18 cellular contexts compared by ENCODE assay signal in the genomic region with DNA sequence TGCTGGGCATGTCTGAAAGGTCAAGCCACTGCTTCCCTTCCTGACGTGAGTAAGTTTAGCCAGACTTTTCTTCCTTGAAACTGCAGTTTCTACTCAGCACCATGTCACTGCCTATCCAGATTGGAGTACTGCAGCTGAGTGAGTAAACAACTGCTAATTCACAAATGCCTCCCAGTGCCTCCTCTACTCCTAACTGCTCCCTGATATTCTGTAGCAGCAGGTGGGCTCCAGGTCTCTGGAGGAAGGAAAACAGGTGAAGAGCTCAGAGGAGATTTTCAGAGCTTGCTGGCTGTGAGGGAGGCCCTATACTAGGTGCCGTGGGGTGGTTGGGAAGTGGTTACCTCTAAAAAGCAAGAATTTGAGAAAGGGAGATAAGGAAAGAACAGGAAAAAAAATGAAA.
DNase-seq lines count a peak whose midpoint lies in the region; FAIRE-seq and TF ChIP-seq lines count a peak whose summit lies in the region.
"Had no signal": no experiment of that assay in that cellular context is flagged by ENCODE, and none has a peak within 500 bp of the region (broad histone marks: within the 10 kb centered on the region; RNA-seq: fewer than 3 reads in every experiment).

No MANE protein-coding gene starts in this region.

- peaks cover 41% of the 10 kb centered on the region for H3K4me1 Mint-ChIP-seq in nephron progenitor cell

- H3K4me3 ChIP-seq in HUES64 (ENCODE audit: low read length) (no peak overlapping the region), H1 (ENCODE audit: extremely low read depth in 1 of 4, insufficient read depth in 2 of 4, low read depth in 3 of 4, low read length in 4 of 4) (no peak overlapping the region)

- no peak overlapping the region for H3K4me2 ChIP-seq in H1 (ENCODE audit: insufficient read depth in 1 of 2, low read depth in 2 of 2, low read length in 2 of 2)
- H3K4me2 ChIP-seq: SK-N-SH had no signal

- POLR2A ChIA-PET in H1 (lab: Charles Lee; ENCODE audit: partially characterized antibody), result no interaction called here

- DNase-seq in NCI-H146 (lab: John Stamatoyannopoulos, UW) (peak; percentile 29), NCI-H146 treated with DMSO at 0.1 percent for 48 hours (lab: John Stamatoyannopoulos, UW; ENCODE audit: unreplicated experiment) (no peak), H1 (ENCODE audit: low read depth in 1 of 2, low spot score in 2 of 2) (no peak), nephron progenitor cell (no peak), A172 (ENCODE audit: low spot score) (no peak), NCI-H1436 treated with DMSO at 0.1 percent for 48 hours (lab: John Stamatoyannopoulos, UW) (no peak), NCI-H1436 (lab: John Stamatoyannopoulos, UW) (no peak)
- DNase-seq: GOT3, MV-4-11, NCI-H1694, NCI-H510A treated with DMSO at 0.1 percent for 48 hours, NCI-H774, SIG-M5, SK-N-SH had no signal

- H4K20me1 ChIP-seq in H1 (replicated peaks in 1 of 2; ENCODE audit: control insufficient read depth in 1 of 2, insufficient read depth in 2 of 2, low read length in 2 of 2), result no peaks in the 10 kb centered on the region

- H3K9me3 ChIP-seq in HUES64 (ENCODE audit: insufficient read depth, low read depth, low read length), result no peaks in the 10 kb centered on the region
- no peaks in the 10 kb centered on the region for H3K9me3 ChIP-seq in H1 (ENCODE audit: insufficient read depth in 2 of 2, low read depth in 1 of 2, low read length in 1 of 2)
- H3K9me3 ChIP-seq: SK-N-SH had no signal

- no peak overlapping the region for H4K5ac ChIP-seq in H1 (ENCODE audit: insufficient read length, low read depth, low read length)

- H3K18ac ChIP-seq in H1 (ENCODE audit: extremely low read depth, low read length), result no peak overlapping the region

- H3K23ac ChIP-seq in H1 (ENCODE audit: insufficient read length), result no peak overlapping the region

- CTCF ChIA-PET in H1 (lab: Charles Lee; ENCODE audit: partially characterized antibody), result interaction anchor here (0.5 to 1.1 kb wide), 4 partner anchors 10 to 435 kb away, joined by 3 read pairs; no protein-coding TSS in a partner anchor

- WGBS in HUES64, result 80% methylated on average over 2 of the region's 2 CpGs
- WGBS in H1 (ENCODE audit: extremely low coverage in 1 of 2, insufficient coverage in 1 of 2, insufficient read length in 1 of 2, insufficient replicate concordance in 2 of 2, low coverage in 1 of 2, low lambda C conversion rate in 2 of 2, missing lambda C conversion rate in 1 of 2), 2 experiments, result 73% methylated on average over 2 of the region's 2 CpGs; no CpG with 5 or more reads in 1 of the 2 experiments

- peak overlapping the region; percentile 33 for H3K4me3 Mint-ChIP-seq in nephron progenitor cell
- H3K4me3 Mint-ChIP-seq: IgD-negative memory B cell had no signal

- no peak overlapping the region for H3K4ac ChIP-seq in H1 (replicated peaks; ENCODE audit: insufficient read length, low read depth, low read length)

- FAIRE-seq in H1 (lab: Jason Lieb, UNC), result no peak
- FAIRE-seq: A204.1, GM12891 had no signal

- H4K8ac ChIP-seq in H1 (ENCODE audit: extremely low read depth, insufficient read depth, low read length), result no peak overlapping the region

- H2AK5ac ChIP-seq in H1 (ENCODE audit: low read depth, low read length), result no peak overlapping the region

- TF ChIP-seq RAD21 in H1 (IDR thresholded peaks at IDR 0.05 in 1 of 2, conservative IDR thresholded peaks at IDR 0.05 in 1 of 2; ENCODE audit: low read depth in 2 of 2, low read length in 2 of 2), result no peak

- H3K27me3 Mint-ChIP-seq in nephron progenitor cell (ENCODE audit: low read depth, poor library complexity), result no peaks in the 10 kb centered on the region

- TF ChIP-seq POLR2A in H1 (IDR thresholded peaks at IDR 0.05; ENCODE audit: control extremely low read depth in 1 of 2, low read depth in 2 of 2, low read length in 2 of 2), result no peak

- TF ChIP-seq CTCF in H1 (IDR thresholded peaks at IDR 0.05; ENCODE audit: control extremely low read depth in 1 of 3, insufficient read depth in 1 of 3, low read depth in 1 of 3, low read length in 3 of 3) (no peak), nephron progenitor cell (IDR thresholded peaks at IDR 0.05) (no peak)

- no peak for TF ChIP-seq EP300 in H1 (IDR thresholded peaks at IDR 0.05; ENCODE audit: borderline replicate concordance in 1 of 2, low read depth in 2 of 2, low read length in 2 of 2)

- H3K27ac Mint-ChIP-seq in nephron progenitor cell, result peak overlapping the region; percentile 44
- H3K27ac Mint-ChIP-seq: IgD-negative memory B cell had no signal

- H2BK15ac ChIP-seq in H1 (ENCODE audit: low read length), result peak overlapping the region; percentile 13; the same call in 1 of the 2 replicates

- no peaks in the 10 kb centered on the region for H3K36me3 Mint-ChIP-seq in nephron progenitor cell (ENCODE audit: low read depth)

- H3K14ac ChIP-seq in H1 (ENCODE audit: insufficient read length), result no peak overlapping the region

- H3K36me3 ChIP-seq in HUES64 (ENCODE audit: insufficient read depth, low read length) (no peaks in the 10 kb centered on the region), H1 (ENCODE audit: control insufficient read depth in 2 of 4, insufficient read depth in 4 of 4, low read length in 3 of 4) (no peaks in the 10 kb centered on the region)

- H3K27ac ChIP-seq in HUES64 (ENCODE audit: low read depth, low read length) (peak overlapping the region; percentile 18; the same call in 1 of the 2 replicates), H1 (ENCODE audit: low read depth, low read length) (no peak overlapping the region)

- no peaks in the 10 kb centered on the region for H3K79me2 ChIP-seq in H1 (ENCODE audit: control insufficient read depth in 1 of 2, insufficient read depth in 2 of 2, low read length in 2 of 2)

- no peak overlapping the region for H2BK20ac ChIP-seq in H1 (ENCODE audit: low read length)

- no peak overlapping the region for H4K91ac ChIP-seq in H1 (replicated peaks; ENCODE audit: insufficient read length, low read length)

- H3K4me1 ChIP-seq in HUES64 (ENCODE audit: insufficient read depth, low read length), result peaks cover 3% of the 10 kb centered on the region; the same call in 1 of the 2 replicates
- H3K4me1 ChIP-seq in H1 (replicated peaks in 1 of 4; ENCODE audit: control insufficient read depth in 3 of 4, insufficient read depth in 4 of 4, low read length in 3 of 4), result peaks cover 0 to 5% (median 1%) of the 10 kb centered on the region in 4 experiments; a peak in 1 of 7 replicates

- 0 out of 2 replicates have a peak overlapping the region, but pooled peaks have one; percentile 42 for H2AFZ ChIP-seq in H1 (ENCODE audit: low read length)

- H2BK5ac ChIP-seq in H1 (ENCODE audit: low read depth, low read length), result no peak overlapping the region

- H3K79me1 ChIP-seq in H1 (ENCODE audit: low read depth, low read length), result no peaks in the 10 kb centered on the region

- H3K27me3 ChIP-seq in HUES64 (ENCODE audit: insufficient read depth, low read length) (no peaks in the 10 kb centered on the region), H1 (replicated peaks in 1 of 4; ENCODE audit: control insufficient read depth in 3 of 4, extremely low read depth in 1 of 4, insufficient read depth in 3 of 4, low read length in 3 of 4) (no peaks in the 10 kb centered on the region)

- H3K9ac ChIP-seq in HUES64 (ENCODE audit: low read depth, low read length) (no peak overlapping the region), H1 (replicated peaks in 1 of 4; ENCODE audit: extremely low read depth in 1 of 4, low read depth in 3 of 4, low read length in 3 of 4) (no peak overlapping the region)
- H3K9ac ChIP-seq: SK-N-SH had no signal

- 0 out of 2 replicates have a peak overlapping the region, but pooled peaks have one; percentile 50 for H2BK12ac ChIP-seq in H1 (ENCODE audit: low read depth, low read length)

- H3K9me3 Mint-ChIP-seq in nephron progenitor cell, result no peaks in the 10 kb centered on the region
- H3K9me3 Mint-ChIP-seq: IgD-negative memory B cell had no signal

- no peak overlapping the region for H3K56ac ChIP-seq in H1 (replicated peaks; ENCODE audit: insufficient read length, low read depth, low read length)

- H2BK120ac ChIP-seq in H1 (replicated peaks; ENCODE audit: low read depth, low read length), result no peak overlapping the region

- H3K23me2 ChIP-seq in H1 (ENCODE audit: low read depth, low read length), result no peaks in the 10 kb centered on the region

TF ChIP-seq in H1, 55 proteins besides CTCF, POLR2A, EP300 and RAD21:
- TF ChIP-seq SP1 (IDR thresholded peaks at IDR 0.05; ENCODE audit: low read depth, low read length) (no peak), NANOG (IDR thresholded peaks at IDR 0.05; ENCODE audit: insufficient read depth, low read depth, low read length, poor library complexity, severe bottlenecking) (peak; percentile 44)
